Comparison of ENCODE assay signal across 17 cellular contexts in genomic region chr9:92620870-92621269, GRCh38.
"Had no signal": no experiment of that assay in that cellular context is flagged by ENCODE, and none has a peak within 500 bp of the region (broad histone marks: within the 10 kb centered on the region; RNA-seq: fewer than 3 reads in every experiment).

No MANE protein-coding gene starts in this region.

- H3K9ac ChIP-seq: neural progenitor cell had no signal

- H3K9me3 ChIP-seq: colonic mucosa, pancreas had no signal

- H2AFZ ChIP-seq: neural progenitor cell had no signal

- H3K9me3 Mint-ChIP-seq: activated B cell treated with CpG ODN at 0.5 μM for 24 hours; activated naive CD4-positive, alpha-beta T cell treated with anti-CD3 and anti-CD28 coated beads, Interleukin-2, amount 10 ng/mL, durations not matched to agents 7 days and 5 days; immature natural killer cell; neural progenitor cell had no signal

- H3K27ac ChIP-seq: cardiac muscle cell, colonic mucosa, neural progenitor cell, pancreas had no signal

- H3K27me3 ChIP-seq: cardiac muscle cell, colonic mucosa, neural progenitor cell, pancreas had no signal

- H3K27ac Mint-ChIP-seq: activated B cell treated with CpG ODN at 0.5 μM for 24 hours, immature natural killer cell, neural progenitor cell had no signal

- H3K4me2 ChIP-seq: neural progenitor cell had no signal

- H3K4me1 Mint-ChIP-seq: activated B cell treated with CpG ODN at 0.5 μM for 24 hours; activated naive CD4-positive, alpha-beta T cell treated with anti-CD3 and anti-CD28 coated beads, Interleukin-2, amount 10 ng/mL, durations not matched to agents 7 days and 5 days; immature natural killer cell; neural progenitor cell had no signal

- ATAC-seq: pancreas had no signal

- FAIRE-seq: astrocyte, pancreas, TTC549 had no signal

- DNase-seq: activated B cell treated with CpG ODN at 0.5 μM for 24 hours; activated CD4-positive, alpha-beta T cell treated with anti-CD3 and anti-CD28 coated beads for 48 hours; activated naive CD4-positive, alpha-beta T cell treated with anti-CD3 and anti-CD28 coated beads, Interleukin-2, amount 10 ng/mL, durations not matched to agents 7 days and 5 days; colonic mucosa; foreskin fibroblast; immature natural killer cell; midbrain; pancreas; stimulated activated CD4-positive, alpha-beta T cell treated with anti-CD3 and anti-CD28 coated beads, Interleukin-4, amount 100 ng/mL, for 1 hour; stimulated activated naive CD4-positive, alpha-beta T cell; substantia nigra; SW 1271 had no signal

- H3K27me3 Mint-ChIP-seq: activated B cell treated with CpG ODN at 0.5 μM for 24 hours; activated naive CD4-positive, alpha-beta T cell treated with anti-CD3 and anti-CD28 coated beads, Interleukin-2, amount 10 ng/mL, durations not matched to agents 7 days and 5 days had no signal

- H3K4me3 Mint-ChIP-seq: activated B cell treated with CpG ODN at 0.5 μM for 24 hours; activated naive CD4-positive, alpha-beta T cell treated with anti-CD3 and anti-CD28 coated beads, Interleukin-2, amount 10 ng/mL, durations not matched to agents 7 days and 5 days; immature natural killer cell; neural progenitor cell had no signal

- H3K4me1 ChIP-seq: colonic mucosa, neural progenitor cell had no signal

- H3K4me3 ChIP-seq: cardiac muscle cell, colonic mucosa, lung, neural progenitor cell, pancreas had no signal

- H3K36me3 ChIP-seq: colonic mucosa, neural progenitor cell, pancreas had no signal
